7 cellular contexts compared by ENCODE assay signal in the genomic region with DNA sequence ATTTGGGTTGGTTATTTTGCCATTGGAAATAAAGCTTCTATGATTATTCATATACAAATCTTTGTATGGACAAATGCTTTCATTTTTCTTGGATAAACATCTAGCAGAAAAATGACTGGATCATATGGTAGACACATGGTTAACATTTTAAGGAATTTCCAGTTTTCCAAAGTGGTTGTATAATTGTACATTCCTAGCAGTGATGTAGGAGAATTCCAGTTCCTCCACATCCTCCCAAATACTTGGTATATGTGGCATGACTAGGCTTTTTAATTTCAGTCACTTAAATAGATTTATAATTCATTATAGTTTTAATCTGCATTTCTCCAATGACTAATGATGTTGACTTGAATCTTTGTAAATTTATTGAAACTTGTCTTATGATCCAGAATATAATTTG.
"Had no signal": no experiment of that assay in that cellular context is flagged by ENCODE, and none has a peak within 500 bp of the region (broad histone marks: within the 10 kb centered on the region; RNA-seq: fewer than 3 reads in every experiment).

No MANE protein-coding gene starts in this region.

- ATAC-seq: GM12878 had no signal

- FAIRE-seq: G401.6, GM12878, GM12891, GM18507, GM19239 had no signal

- H3K4me3 ChIP-seq: GM12878 had no signal

- DNase-seq: GDM1, GF-D8 had no signal
